1 cellular context compared by ENCODE assay signal in the genomic region with DNA sequence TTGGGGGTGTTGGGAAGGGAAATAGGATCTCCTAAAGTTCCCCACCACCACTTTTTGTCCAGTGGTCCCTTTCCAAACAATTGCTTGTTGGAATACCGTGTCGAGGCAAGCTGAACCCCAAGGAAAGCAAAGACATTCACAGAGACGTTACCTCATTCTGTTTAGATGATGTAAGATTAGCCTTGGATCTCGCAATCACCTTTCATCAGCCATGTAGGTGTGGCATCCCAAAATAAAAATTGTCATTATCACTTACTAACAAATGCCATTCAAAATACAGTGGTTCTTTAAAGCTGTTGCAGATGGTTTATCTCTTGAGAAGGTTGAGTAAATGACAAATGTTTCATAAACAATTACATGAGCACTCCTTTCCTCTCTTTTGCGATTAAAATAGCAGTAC.
TF ChIP-seq lines count a peak whose summit lies in the region.

No MANE protein-coding gene starts in this region.

TF ChIP-seq in WTC11, 78 proteins besides CTCF, POLR2A, EP300 and RAD21 (continued from another document):
- TF ChIP-seq ZNF281 (CRISPR knock-in tag; IDR thresholded peaks at IDR 0.05) (no peak), NFYB (CRISPR knock-in tag; conservative IDR thresholded peaks at IDR 0.05; ENCODE audit: low read depth) (no peak), NFE2L1 (CRISPR knock-in tag; IDR thresholded peaks at IDR 0.05) (no peak), ZNF423 (CRISPR knock-in tag; IDR thresholded peaks at IDR 0.05) (no peak), RELA (CRISPR knock-in tag; IDR thresholded peaks at IDR 0.05; ENCODE audit: borderline replicate concordance) (no peak), OVOL2 (CRISPR knock-in tag; IDR thresholded peaks at IDR 0.05; ENCODE audit: borderline replicate concordance) (no peak), FOXK1 (CRISPR knock-in tag; IDR thresholded peaks at IDR 0.05) (no peak), ZNF416 (CRISPR knock-in tag; IDR thresholded peaks at IDR 0.05) (no peak)
- TF ChIP-seq, protein P1, sequence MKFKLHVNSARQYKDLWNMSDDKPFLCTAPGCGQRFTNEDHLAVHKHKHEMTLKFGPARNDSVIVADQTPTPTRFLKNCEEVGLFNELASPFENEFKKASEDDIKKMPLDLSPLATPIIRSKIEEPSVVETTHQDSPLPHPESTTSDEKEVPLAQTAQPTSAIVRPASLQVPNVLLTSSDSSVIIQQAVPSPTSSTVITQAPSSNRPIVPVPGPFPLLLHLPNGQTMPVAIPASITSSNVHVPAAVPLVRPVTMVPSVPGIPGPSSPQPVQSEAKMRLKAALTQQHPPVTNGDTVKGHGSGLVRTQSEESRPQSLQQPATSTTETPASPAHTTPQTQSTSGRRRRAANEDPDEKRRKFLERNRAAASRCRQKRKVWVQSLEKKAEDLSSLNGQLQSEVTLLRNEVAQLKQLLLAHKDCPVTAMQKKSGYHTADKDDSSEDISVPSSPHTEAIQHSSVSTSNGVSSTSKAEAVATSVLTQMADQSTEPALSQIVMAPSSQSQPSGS (CRISPR knock-in tag; IDR thresholded peaks at IDR 0.05; ENCODE audit: borderline replicate concordance, low read depth) = no peak
- TF ChIP-seq, protein P2, sequence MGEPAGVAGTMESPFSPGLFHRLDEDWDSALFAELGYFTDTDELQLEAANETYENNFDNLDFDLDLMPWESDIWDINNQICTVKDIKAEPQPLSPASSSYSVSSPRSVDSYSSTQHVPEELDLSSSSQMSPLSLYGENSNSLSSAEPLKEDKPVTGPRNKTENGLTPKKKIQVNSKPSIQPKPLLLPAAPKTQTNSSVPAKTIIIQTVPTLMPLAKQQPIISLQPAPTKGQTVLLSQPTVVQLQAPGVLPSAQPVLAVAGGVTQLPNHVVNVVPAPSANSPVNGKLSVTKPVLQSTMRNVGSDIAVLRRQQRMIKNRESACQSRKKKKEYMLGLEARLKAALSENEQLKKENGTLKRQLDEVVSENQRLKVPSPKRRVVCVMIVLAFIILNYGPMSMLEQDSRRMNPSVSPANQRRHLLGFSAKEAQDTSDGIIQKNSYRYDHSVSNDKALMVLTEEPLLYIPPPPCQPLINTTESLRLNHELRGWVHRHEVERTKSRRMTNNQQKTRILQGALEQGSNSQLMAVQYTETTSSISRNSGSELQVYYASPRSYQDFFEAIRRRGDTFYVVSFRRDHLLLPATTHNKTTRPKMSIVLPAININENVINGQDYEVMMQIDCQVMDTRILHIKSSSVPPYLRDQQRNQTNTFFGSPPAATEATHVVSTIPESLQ (CRISPR knock-in tag; IDR thresholded peaks at IDR 0.05) = no peak
